In the genomic region with DNA sequence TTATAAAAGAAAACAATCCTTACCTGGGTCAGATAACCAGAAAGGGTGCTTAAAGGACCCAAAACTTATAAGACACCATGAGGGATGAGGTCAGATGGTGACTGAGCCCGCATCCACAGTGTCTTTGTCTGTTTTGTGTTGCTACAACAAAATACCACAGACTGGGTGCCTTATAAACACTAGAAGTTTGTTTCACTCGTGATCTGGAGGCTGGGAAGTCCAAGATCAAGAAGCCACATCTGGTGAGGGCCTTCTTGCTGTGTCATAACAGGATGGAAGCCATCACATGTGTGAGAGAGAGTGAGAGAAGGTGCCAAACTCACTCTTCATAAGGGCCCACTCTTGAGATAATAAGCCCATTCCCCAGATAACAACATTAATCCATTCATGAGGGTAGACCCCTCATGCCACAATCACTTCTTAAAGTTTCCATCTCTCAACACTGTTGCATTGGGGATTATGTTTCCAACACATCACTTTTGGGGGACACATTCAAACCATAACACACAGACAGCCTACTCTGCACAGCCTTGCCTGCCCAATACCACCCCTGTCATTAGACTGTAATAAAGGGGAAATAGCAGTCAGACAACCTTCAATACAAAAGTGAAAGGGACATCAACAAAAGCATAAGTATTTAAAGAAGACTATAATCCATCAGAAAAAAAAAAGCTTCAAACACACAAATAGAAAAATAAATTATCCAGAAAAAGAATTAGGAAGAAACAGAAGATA, we compare ENCODE assay signal across 1 cellular context.
A peak's percentile ranks its signal among the peaks of the same experiment; 100 is the strongest.
TF ChIP-seq lines count a peak whose summit lies in the region.

No MANE protein-coding gene starts in this region.

TF ChIP-seq in K562, 482 proteins besides CTCF, POLR2A, EP300 and RAD21 (continued from another document):
- TF ChIP-seq ETV1 (tag; conservative IDR thresholded peaks at IDR 0.05; ENCODE audit: low read depth) (peak; percentile 26; the same call in 1 of the 2 replicates), MAFG (tag; conservative IDR thresholded peaks at IDR 0.05) (0 out of 2 replicates have a peak, but pooled peaks have one; percentile 26), CREB1 (IDR thresholded peaks at IDR 0.05) (no peak), CREB1 (CRISPR knock-in tag; IDR thresholded peaks at IDR 0.05) (no peak), MITF (IDR thresholded peaks at IDR 0.05) (0 out of 2 replicates have a peak, but pooled peaks have one; percentile 15), MAFF (IDR thresholded peaks at IDR 0.05; ENCODE audit: low read length) (no peak), SNAPC5 (CRISPR knock-in tag; IDR thresholded peaks at IDR 0.05) (no peak), CBFA2T3 (IDR thresholded peaks at IDR 0.05) (0 out of 2 replicates have a peak, but pooled peaks have one; percentile 19), ZFX (CRISPR knock-in tag; IDR thresholded peaks at IDR 0.05) (peak; percentile 33; the same call in 1 of the 2 replicates), SMAD3 (CRISPR knock-in tag; conservative IDR thresholded peaks at IDR 0.05) (0 out of 2 replicates have a peak, but pooled peaks have one; percentile 7), SLC30A9 (CRISPR knock-in tag; IDR thresholded peaks at IDR 0.05) (no peak), SIRT6 (IDR thresholded peaks at IDR 0.05; ENCODE audit: low read depth, low read length) (no peak), L3MBTL2 (IDR thresholded peaks at IDR 0.05) (0 out of 2 replicates have a peak, but pooled peaks have one; percentile 15), NR2F6 (CRISPR knock-in tag; IDR thresholded peaks at IDR 0.05) (no peak), RUNX1 (IDR thresholded peaks at IDR 0.05; ENCODE audit: low read depth) (no peak)
- TF ChIP-seq, protein P1, sequence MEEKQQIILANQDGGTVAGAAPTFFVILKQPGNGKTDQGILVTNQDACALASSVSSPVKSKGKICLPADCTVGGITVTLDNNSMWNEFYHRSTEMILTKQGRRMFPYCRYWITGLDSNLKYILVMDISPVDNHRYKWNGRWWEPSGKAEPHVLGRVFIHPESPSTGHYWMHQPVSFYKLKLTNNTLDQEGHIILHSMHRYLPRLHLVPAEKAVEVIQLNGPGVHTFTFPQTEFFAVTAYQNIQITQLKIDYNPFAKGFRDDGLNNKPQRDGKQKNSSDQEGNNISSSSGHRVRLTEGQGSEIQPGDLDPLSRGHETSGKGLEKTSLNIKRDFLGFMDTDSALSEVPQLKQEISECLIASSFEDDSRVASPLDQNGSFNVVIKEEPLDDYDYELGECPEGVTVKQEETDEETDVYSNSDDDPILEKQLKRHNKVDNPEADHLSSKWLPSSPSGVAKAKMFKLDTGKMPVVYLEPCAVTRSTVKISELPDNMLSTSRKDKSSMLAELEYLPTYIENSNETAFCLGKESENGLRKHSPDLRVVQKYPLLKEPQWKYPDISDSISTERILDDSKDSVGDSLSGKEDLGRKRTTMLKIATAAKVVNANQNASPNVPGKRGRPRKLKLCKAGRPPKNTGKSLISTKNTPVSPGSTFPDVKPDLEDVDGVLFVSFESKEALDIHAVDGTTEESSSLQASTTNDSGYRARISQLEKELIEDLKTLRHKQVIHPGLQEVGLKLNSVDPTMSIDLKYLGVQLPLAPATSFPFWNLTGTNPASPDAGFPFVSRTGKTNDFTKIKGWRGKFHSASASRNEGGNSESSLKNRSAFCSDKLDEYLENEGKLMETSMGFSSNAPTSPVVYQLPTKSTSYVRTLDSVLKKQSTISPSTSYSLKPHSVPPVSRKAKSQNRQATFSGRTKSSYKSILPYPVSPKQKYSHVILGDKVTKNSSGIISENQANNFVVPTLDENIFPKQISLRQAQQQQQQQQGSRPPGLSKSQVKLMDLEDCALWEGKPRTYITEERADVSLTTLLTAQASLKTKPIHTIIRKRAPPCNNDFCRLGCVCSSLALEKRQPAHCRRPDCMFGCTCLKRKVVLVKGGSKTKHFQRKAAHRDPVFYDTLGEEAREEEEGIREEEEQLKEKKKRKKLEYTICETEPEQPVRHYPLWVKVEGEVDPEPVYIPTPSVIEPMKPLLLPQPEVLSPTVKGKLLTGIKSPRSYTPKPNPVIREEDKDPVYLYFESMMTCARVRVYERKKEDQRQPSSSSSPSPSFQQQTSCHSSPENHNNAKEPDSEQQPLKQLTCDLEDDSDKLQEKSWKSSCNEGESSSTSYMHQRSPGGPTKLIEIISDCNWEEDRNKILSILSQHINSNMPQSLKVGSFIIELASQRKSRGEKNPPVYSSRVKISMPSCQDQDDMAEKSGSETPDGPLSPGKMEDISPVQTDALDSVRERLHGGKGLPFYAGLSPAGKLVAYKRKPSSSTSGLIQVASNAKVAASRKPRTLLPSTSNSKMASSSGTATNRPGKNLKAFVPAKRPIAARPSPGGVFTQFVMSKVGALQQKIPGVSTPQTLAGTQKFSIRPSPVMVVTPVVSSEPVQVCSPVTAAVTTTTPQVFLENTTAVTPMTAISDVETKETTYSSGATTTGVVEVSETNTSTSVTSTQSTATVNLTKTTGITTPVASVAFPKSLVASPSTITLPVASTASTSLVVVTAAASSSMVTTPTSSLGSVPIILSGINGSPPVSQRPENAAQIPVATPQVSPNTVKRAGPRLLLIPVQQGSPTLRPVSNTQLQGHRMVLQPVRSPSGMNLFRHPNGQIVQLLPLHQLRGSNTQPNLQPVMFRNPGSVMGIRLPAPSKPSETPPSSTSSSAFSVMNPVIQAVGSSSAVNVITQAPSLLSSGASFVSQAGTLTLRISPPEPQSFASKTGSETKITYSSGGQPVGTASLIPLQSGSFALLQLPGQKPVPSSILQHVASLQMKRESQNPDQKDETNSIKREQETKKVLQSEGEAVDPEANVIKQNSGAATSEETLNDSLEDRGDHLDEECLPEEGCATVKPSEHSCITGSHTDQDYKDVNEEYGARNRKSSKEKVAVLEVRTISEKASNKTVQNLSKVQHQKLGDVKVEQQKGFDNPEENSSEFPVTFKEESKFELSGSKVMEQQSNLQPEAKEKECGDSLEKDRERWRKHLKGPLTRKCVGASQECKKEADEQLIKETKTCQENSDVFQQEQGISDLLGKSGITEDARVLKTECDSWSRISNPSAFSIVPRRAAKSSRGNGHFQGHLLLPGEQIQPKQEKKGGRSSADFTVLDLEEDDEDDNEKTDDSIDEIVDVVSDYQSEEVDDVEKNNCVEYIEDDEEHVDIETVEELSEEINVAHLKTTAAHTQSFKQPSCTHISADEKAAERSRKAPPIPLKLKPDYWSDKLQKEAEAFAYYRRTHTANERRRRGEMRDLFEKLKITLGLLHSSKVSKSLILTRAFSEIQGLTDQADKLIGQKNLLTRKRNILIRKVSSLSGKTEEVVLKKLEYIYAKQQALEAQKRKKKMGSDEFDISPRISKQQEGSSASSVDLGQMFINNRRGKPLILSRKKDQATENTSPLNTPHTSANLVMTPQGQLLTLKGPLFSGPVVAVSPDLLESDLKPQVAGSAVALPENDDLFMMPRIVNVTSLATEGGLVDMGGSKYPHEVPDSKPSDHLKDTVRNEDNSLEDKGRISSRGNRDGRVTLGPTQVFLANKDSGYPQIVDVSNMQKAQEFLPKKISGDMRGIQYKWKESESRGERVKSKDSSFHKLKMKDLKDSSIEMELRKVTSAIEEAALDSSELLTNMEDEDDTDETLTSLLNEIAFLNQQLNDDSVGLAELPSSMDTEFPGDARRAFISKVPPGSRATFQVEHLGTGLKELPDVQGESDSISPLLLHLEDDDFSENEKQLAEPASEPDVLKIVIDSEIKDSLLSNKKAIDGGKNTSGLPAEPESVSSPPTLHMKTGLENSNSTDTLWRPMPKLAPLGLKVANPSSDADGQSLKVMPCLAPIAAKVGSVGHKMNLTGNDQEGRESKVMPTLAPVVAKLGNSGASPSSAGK (IDR thresholded peaks at IDR 0.05), result 0 out of 2 replicates have a peak, but pooled peaks have one; percentile 14
- TF ChIP-seq, protein P2, sequence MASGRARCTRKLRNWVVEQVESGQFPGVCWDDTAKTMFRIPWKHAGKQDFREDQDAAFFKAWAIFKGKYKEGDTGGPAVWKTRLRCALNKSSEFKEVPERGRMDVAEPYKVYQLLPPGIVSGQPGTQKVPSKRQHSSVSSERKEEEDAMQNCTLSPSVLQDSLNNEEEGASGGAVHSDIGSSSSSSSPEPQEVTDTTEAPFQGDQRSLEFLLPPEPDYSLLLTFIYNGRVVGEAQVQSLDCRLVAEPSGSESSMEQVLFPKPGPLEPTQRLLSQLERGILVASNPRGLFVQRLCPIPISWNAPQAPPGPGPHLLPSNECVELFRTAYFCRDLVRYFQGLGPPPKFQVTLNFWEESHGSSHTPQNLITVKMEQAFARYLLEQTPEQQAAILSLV (tag; IDR thresholded peaks at IDR 0.05), result 0 out of 2 replicates have a peak, but pooled peaks have one; percentile 10
- TF ChIP-seq, protein P3, sequence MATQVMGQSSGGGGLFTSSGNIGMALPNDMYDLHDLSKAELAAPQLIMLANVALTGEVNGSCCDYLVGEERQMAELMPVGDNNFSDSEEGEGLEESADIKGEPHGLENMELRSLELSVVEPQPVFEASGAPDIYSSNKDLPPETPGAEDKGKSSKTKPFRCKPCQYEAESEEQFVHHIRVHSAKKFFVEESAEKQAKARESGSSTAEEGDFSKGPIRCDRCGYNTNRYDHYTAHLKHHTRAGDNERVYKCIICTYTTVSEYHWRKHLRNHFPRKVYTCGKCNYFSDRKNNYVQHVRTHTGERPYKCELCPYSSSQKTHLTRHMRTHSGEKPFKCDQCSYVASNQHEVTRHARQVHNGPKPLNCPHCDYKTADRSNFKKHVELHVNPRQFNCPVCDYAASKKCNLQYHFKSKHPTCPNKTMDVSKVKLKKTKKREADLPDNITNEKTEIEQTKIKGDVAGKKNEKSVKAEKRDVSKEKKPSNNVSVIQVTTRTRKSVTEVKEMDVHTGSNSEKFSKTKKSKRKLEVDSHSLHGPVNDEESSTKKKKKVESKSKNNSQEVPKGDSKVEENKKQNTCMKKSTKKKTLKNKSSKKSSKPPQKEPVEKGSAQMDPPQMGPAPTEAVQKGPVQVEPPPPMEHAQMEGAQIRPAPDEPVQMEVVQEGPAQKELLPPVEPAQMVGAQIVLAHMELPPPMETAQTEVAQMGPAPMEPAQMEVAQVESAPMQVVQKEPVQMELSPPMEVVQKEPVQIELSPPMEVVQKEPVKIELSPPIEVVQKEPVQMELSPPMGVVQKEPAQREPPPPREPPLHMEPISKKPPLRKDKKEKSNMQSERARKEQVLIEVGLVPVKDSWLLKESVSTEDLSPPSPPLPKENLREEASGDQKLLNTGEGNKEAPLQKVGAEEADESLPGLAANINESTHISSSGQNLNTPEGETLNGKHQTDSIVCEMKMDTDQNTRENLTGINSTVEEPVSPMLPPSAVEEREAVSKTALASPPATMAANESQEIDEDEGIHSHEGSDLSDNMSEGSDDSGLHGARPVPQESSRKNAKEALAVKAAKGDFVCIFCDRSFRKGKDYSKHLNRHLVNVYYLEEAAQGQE (CRISPR knock-in tag; IDR thresholded peaks at IDR 0.05; ENCODE audit: low read depth), result no peak
- TF ChIP-seq, protein P4, sequence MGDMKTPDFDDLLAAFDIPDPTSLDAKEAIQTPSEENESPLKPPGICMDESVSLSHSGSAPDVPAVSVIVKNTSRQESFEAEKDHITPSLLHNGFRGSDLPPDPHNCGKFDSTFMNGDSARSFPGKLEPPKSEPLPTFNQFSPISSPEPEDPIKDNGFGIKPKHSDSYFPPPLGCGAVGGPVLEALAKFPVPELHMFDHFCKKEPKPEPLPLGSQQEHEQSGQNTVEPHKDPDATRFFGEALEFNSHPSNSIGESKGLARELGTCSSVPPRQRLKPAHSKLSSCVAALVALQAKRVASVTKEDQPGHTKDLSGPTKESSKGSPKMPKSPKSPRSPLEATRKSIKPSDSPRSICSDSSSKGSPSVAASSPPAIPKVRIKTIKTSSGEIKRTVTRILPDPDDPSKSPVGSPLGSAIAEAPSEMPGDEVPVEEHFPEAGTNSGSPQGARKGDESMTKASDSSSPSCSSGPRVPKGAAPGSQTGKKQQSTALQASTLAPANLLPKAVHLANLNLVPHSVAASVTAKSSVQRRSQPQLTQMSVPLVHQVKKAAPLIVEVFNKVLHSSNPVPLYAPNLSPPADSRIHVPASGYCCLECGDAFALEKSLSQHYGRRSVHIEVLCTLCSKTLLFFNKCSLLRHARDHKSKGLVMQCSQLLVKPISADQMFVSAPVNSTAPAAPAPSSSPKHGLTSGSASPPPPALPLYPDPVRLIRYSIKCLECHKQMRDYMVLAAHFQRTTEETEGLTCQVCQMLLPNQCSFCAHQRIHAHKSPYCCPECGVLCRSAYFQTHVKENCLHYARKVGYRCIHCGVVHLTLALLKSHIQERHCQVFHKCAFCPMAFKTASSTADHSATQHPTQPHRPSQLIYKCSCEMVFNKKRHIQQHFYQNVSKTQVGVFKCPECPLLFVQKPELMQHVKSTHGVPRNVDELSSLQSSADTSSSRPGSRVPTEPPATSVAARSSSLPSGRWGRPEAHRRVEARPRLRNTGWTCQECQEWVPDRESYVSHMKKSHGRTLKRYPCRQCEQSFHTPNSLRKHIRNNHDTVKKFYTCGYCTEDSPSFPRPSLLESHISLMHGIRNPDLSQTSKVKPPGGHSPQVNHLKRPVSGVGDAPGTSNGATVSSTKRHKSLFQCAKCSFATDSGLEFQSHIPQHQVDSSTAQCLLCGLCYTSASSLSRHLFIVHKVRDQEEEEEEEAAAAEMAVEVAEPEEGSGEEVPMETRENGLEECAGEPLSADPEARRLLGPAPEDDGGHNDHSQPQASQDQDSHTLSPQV (IDR thresholded peaks at IDR 0.05), result peak; percentile 39; the same call in 1 of the 2 replicates
- TF ChIP-seq, protein P5, sequence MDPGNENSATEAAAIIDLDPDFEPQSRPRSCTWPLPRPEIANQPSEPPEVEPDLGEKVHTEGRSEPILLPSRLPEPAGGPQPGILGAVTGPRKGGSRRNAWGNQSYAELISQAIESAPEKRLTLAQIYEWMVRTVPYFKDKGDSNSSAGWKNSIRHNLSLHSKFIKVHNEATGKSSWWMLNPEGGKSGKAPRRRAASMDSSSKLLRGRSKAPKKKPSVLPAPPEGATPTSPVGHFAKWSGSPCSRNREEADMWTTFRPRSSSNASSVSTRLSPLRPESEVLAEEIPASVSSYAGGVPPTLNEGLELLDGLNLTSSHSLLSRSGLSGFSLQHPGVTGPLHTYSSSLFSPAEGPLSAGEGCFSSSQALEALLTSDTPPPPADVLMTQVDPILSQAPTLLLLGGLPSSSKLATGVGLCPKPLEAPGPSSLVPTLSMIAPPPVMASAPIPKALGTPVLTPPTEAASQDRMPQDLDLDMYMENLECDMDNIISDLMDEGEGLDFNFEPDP (CRISPR knock-in tag; IDR thresholded peaks at IDR 0.05), result no peak
